Comparison of ENCODE assay signal across 4 cellular contexts in genomic region chr5:22837803-22838202, GRCh38.
TF ChIP-seq lines count a peak whose summit lies in the region.

No MANE protein-coding gene starts in this region.

TF ChIP-seq in HepG2, 621 proteins besides CTCF, POLR2A, EP300 and RAD21:
- TF ChIP-seq MAFK (conservative IDR thresholded peaks at IDR 0.05 in 1 of 2, IDR thresholded peaks at IDR 0.05 in 1 of 2; ENCODE audit: low read length in 2 of 2) (peak in 1 of 2 experiments; percentile 76; a peak in 3 of 4 replicates), ARID3A (IDR thresholded peaks at IDR 0.05; ENCODE audit: low read depth, low read length) (no peak), MAFF (IDR thresholded peaks at IDR 0.05; ENCODE audit: low read depth, low read length) (peak; percentile 62)
TF ChIP-seq in HepG2: peak in this region for 2.

TF ChIP-seq in IMR-90, 13 proteins besides CTCF, POLR2A, EP300 and RAD21:
- no peak for TF ChIP-seq USF2 (IDR thresholded peaks at IDR 0.05; ENCODE audit: low read depth, low read length)
- TF ChIP-seq MAFK (IDR thresholded peaks at IDR 0.05; ENCODE audit: low read depth, low read length) = peak; percentile 53
- no peak for TF ChIP-seq BHLHE40 (IDR thresholded peaks at IDR 0.05; ENCODE audit: low read depth, low read length)
- no peak for TF ChIP-seq SMC3 (IDR thresholded peaks at IDR 0.05; ENCODE audit: low read depth, low read length)
- TF ChIP-seq CEBPB (IDR thresholded peaks at IDR 0.05; ENCODE audit: low read depth, low read length) = no peak

TF ChIP-seq in K562, 482 proteins besides CTCF, POLR2A, EP300 and RAD21:
- no peak for TF ChIP-seq JUN (IDR thresholded peaks at IDR 0.05; ENCODE audit: borderline replicate concordance, low read depth, low read length)
- TF ChIP-seq JUN (CRISPR knock-in tag; IDR thresholded peaks at IDR 0.05; ENCODE audit: borderline replicate concordance) = no peak
- no peak for TF ChIP-seq SAP30 (IDR thresholded peaks at IDR 0.05; ENCODE audit: borderline replicate concordance, insufficient read depth, low read depth, low read length, poor library complexity, severe bottlenecking)
- no peak for TF ChIP-seq RFX1 (IDR thresholded peaks at IDR 0.05)
- no peak for TF ChIP-seq ZNF696 (CRISPR knock-in tag; conservative IDR thresholded peaks at IDR 0.05)
- 0 out of 2 replicates have a peak, but pooled peaks have one; percentile 19 for TF ChIP-seq C11orf30 (IDR thresholded peaks at IDR 0.05; ENCODE audit: low read depth)
- TF ChIP-seq ATF2 (CRISPR knock-in tag; IDR thresholded peaks at IDR 0.05) = no peak
- no peak for TF ChIP-seq ARID3A (IDR thresholded peaks at IDR 0.05; ENCODE audit: borderline replicate concordance, low read depth, low read length)
- TF ChIP-seq ZNF766 (CRISPR knock-in tag; conservative IDR thresholded peaks at IDR 0.05) = no peak
- TF ChIP-seq ZNF316 (IDR thresholded peaks at IDR 0.05) = 0 out of 2 replicates have a peak, but pooled peaks have one; percentile 6
- no peak for TF ChIP-seq ZBTB49 (CRISPR knock-in tag; IDR thresholded peaks at IDR 0.05; ENCODE audit: borderline replicate concordance)
- TF ChIP-seq ZFP91 (CRISPR knock-in tag; IDR thresholded peaks at IDR 0.05) = no peak
- TF ChIP-seq ETS2 (tag; IDR thresholded peaks at IDR 0.05; ENCODE audit: borderline replicate concordance, poor library complexity, severe bottlenecking) = no peak
- TF ChIP-seq MAFG (tag; conservative IDR thresholded peaks at IDR 0.05) = 0 out of 2 replicates have a peak, but pooled peaks have one; percentile 25

TF ChIP-seq in SK-N-SH, 30 proteins besides CTCF, POLR2A, EP300 and RAD21:
- TF ChIP-seq USF2 (IDR thresholded peaks at IDR 0.05; ENCODE audit: borderline replicate concordance, low read depth, low read length) = no peak
- no peak for TF ChIP-seq REST (IDR thresholded peaks at IDR 0.05; ENCODE audit: low read depth, low read length)
- no peak for TF ChIP-seq SIN3A (IDR thresholded peaks at IDR 0.05; ENCODE audit: borderline replicate concordance, low read depth, low read length)
- TF ChIP-seq FOXM1 (IDR thresholded peaks at IDR 0.05; ENCODE audit: low read depth) = no peak
- no peak for TF ChIP-seq RCOR1 (IDR thresholded peaks at IDR 0.05; ENCODE audit: low read length)
- no peak for TF ChIP-seq CHD2 (IDR thresholded peaks at IDR 0.05; ENCODE audit: low read length, partially characterized antibody)
- no peak for TF ChIP-seq FOXJ3 (CRISPR knock-in tag; IDR thresholded peaks at IDR 0.05)
- no peak for TF ChIP-seq POLR2AphosphoS5 (IDR thresholded peaks at IDR 0.05; ENCODE audit: low read depth, low read length)
- no peak for TF ChIP-seq RFX5 (IDR thresholded peaks at IDR 0.05; ENCODE audit: low read length)
- TF ChIP-seq MAX (IDR thresholded peaks at IDR 0.05; ENCODE audit: low read depth) = no peak
- no peak for TF ChIP-seq EZH2phosphoT487 (IDR thresholded peaks at IDR 0.05; ENCODE audit: borderline replicate concordance, low read depth)
